Comparison of ENCODE assay signal across 1 cellular context in genomic region chr1:220990417-220991337, GRCh38.
TF ChIP-seq lines count a peak whose summit lies in the region.

No MANE protein-coding gene starts in this region.

TF ChIP-seq in endothelial cell of umbilical vein, 7 proteins besides CTCF, POLR2A, EP300 and RAD21:
- TF ChIP-seq GATA2 (IDR thresholded peaks at IDR 0.05; ENCODE audit: insufficient read depth, insufficient read length, low read depth, low read length) (peak; percentile 71), POLR2AphosphoS5 (IDR thresholded peaks at IDR 0.05; ENCODE audit: insufficient read depth, low read depth, low read length) (no peak), MAX (IDR thresholded peaks at IDR 0.05; ENCODE audit: insufficient read depth, insufficient read length) (no peak), FOS (IDR thresholded peaks at IDR 0.05; ENCODE audit: borderline replicate concordance, insufficient read depth, low read length) (peak; percentile 85), JUN (IDR thresholded peaks at IDR 0.05; ENCODE audit: borderline replicate concordance, insufficient read depth, insufficient read length, low read depth) (peak; percentile 81), MYC (IDR thresholded peaks at IDR 0.05; ENCODE audit: low read depth, low read length) (no peak), EZH2 (IDR thresholded peaks at IDR 0.05; ENCODE audit: borderline replicate concordance, low read depth, low read length, severe bottlenecking) (no peak)
